Comparison of ENCODE assay signal across 8 cellular contexts in genomic region chr13:43786766-43787517, GRCh38. TPM values are rescaled to one million over a fixed set of nuclear protein-coding genes. Genes with fewer than 3 reads are reported as not detected.
DNase-seq lines count a peak whose midpoint lies in the region; ATAC-seq and TF ChIP-seq lines count a peak whose summit lies in the region.

TSS of gene ENOX1 (minus strand) at chr13:43786972.

- no peak within 1 kb of the TSS for H3K4ac ChIP-seq in H9 (ENCODE audit: low read depth, low read length)

- no peak within 1 kb of the TSS for H2BK120ac ChIP-seq in H9 (ENCODE audit: low read depth, low read length, poor library complexity, severe bottlenecking)

- no peak within 1 kb of the TSS for H2AFZ ChIP-seq in H9 (ENCODE audit: low read length)
- peak within 1 kb of the TSS; percentile 75 for H2AFZ ChIP-seq in parathyroid adenoma

- H3K36me3 ChIP-seq in NT2/D1 (ENCODE audit: insufficient read depth, insufficient read length, low read length) (no peaks in the 10 kb centered on the region), parathyroid adenoma (ENCODE audit: control insufficient read depth, insufficient read depth, low read length) (no peaks in the 10 kb centered on the region)

- H3K9me3 ChIP-seq in H9 (ENCODE audit: control insufficient read depth, low read depth, low read length) (no peaks in the 10 kb centered on the region), NT2/D1 (ENCODE audit: insufficient read depth, low read length) (no peaks in the 10 kb centered on the region), parathyroid adenoma (ENCODE audit: control insufficient read depth, low read length) (no peaks in the 10 kb centered on the region)

- H3K79me1 ChIP-seq in H9 (ENCODE audit: insufficient read depth, low read depth, low read length, poor library complexity, severe bottlenecking) = no peaks in the 10 kb centered on the region

- intact Hi-C loops in left ventricle myocardium superior (cut with micrococcal nuclease) = no loop called here

- H2BK20ac ChIP-seq in H9 (ENCODE audit: low read depth, low read length, poor library complexity, severe bottlenecking) = no peak within 1 kb of the TSS

- no peak within 1 kb of the TSS for H2AK5ac ChIP-seq in H9 (ENCODE audit: insufficient read length, low read length)

- H3K9ac ChIP-seq in H9 (ENCODE audit: extremely low read depth, insufficient read length, low read length) = no peak within 1 kb of the TSS
- peak within 1 kb of the TSS; percentile 82 for H3K9ac ChIP-seq in NT2/D1 (ENCODE audit: insufficient read length, low read depth)
- no peak within 1 kb of the TSS for H3K9ac ChIP-seq in parathyroid adenoma

- no peaks in the 10 kb centered on the region for H3K9me3 Mint-ChIP-seq in H9

- H3K56ac ChIP-seq in H9 (ENCODE audit: insufficient read length, low read depth, low read length) = no peak within 1 kb of the TSS

- H3K4me3 Mint-ChIP-seq in H9 = peak within 1 kb of the TSS; percentile 75 to 92

- no peak within 1 kb of the TSS for H2BK15ac ChIP-seq in H9 (ENCODE audit: low read depth, low read length)

- no peak within 1 kb of the TSS for H2BK5ac ChIP-seq in H9 (ENCODE audit: insufficient read length, low read length)

- no peak within 1 kb of the TSS for H3T11ph ChIP-seq in H9 (ENCODE audit: low read length)

- H3K4me1 Mint-ChIP-seq in H9 = peaks cover 17% of the 10 kb centered on the region in 2 experiments

- no peak within 1 kb of the TSS for H3K23ac ChIP-seq in H9 (ENCODE audit: insufficient read length, low read depth, low read length)

- H3K14ac ChIP-seq in H9 (ENCODE audit: insufficient read depth, low read length) = 0 out of 2 replicates have a peak within 1 kb of the TSS, but pooled peaks have one; percentile 21

- H3K18ac ChIP-seq in H9 (ENCODE audit: insufficient read length, low read depth, low read length) = no peak within 1 kb of the TSS

- H4K5ac ChIP-seq in H9 (ENCODE audit: insufficient read length, low read depth, low read length) = no peak within 1 kb of the TSS

- peaks cover 15% of the 10 kb centered on the region for H3K23me2 ChIP-seq in H9 (ENCODE audit: insufficient read length, low read depth, low read length, poor library complexity, severe bottlenecking)

- no peak within 1 kb of the TSS for H2BK12ac ChIP-seq in H9 (ENCODE audit: insufficient read length, low read depth, low read length)

- peak; percentile 38 for DNase-seq in DMS153 treated with DMSO at 0.1 percent for 48 hours (lab: John Stamatoyannopoulos, UW; ENCODE audit: unreplicated experiment)
- DNase-seq in H9 = peak; percentile 65
- DNase-seq in NT2/D1 (ENCODE audit: low read depth, low spot score) = no peak
- peak; percentile 87 for DNase-seq in left ventricle myocardium superior
- no peak for DNase-seq in epidermal melanocyte (ENCODE audit: insufficient read length, low spot score)
- DNase-seq in AML-193 (lab: John Stamatoyannopoulos, UW) = no peak

- ATAC-seq in left ventricle myocardium superior = peak; percentile 88

- peak within 1 kb of the TSS; percentile 69 for H3K4me2 ChIP-seq in H9 (ENCODE audit: insufficient read depth, insufficient read length, low read length)
- peak within 1 kb of the TSS; percentile 88 for H3K4me2 ChIP-seq in parathyroid adenoma (ENCODE audit: low read length)

- H3K4me3 ChIP-seq in NT2/D1 (ENCODE audit: insufficient read length, low read depth) (peak within 1 kb of the TSS; percentile 72), parathyroid adenoma (ENCODE audit: low read depth, low read length) (peak within 1 kb of the TSS; percentile 52)

- no peaks in the 10 kb centered on the region; the same call in 1 of the 2 replicates for H3K4me1 ChIP-seq in H9 (ENCODE audit: insufficient read depth, low read length)
- no peaks in the 10 kb centered on the region for H3K4me1 ChIP-seq in NT2/D1 (ENCODE audit: insufficient read depth, insufficient read length)
- H3K4me1 ChIP-seq in parathyroid adenoma = no peaks in the 10 kb centered on the region

- no peak within 1 kb of the TSS for H4K8ac ChIP-seq in H9 (replicated peaks; ENCODE audit: insufficient read length, low read depth, low read length)

- H3K27me3 ChIP-seq in H9 (ENCODE audit: insufficient read depth, low read length) = peaks cover 6% of the 10 kb centered on the region; the same call in 1 of the 2 replicates
- peaks cover 4% of the 10 kb centered on the region for H3K27me3 ChIP-seq in NT2/D1 (ENCODE audit: insufficient read depth, insufficient read length)
- H3K27me3 ChIP-seq in parathyroid adenoma (ENCODE audit: control insufficient read depth, insufficient read depth, low read length) = no peaks in the 10 kb centered on the region

- no peak within 1 kb of the TSS for H4K91ac ChIP-seq in H9 (ENCODE audit: insufficient read length, low read depth, low read length)

- no peaks in the 10 kb centered on the region for H4K20me1 ChIP-seq in H9 (ENCODE audit: control insufficient read depth, insufficient read depth, insufficient read length)

- no CpG with 5 or more reads among the region's 93 CpGs for WGBS in H9 (ENCODE audit: extremely low coverage, insufficient read length, low lambda C conversion rate)

- peaks cover 72% of the 10 kb centered on the region for H3K27me3 Mint-ChIP-seq in H9 (ENCODE audit: low read depth)

- no peaks in the 10 kb centered on the region for H3K36me3 Mint-ChIP-seq in H9 (ENCODE audit: insufficient read depth in 1 of 3, low read depth in 3 of 3)

- TF ChIP-seq CTCF in H9 (conservative IDR thresholded peaks at IDR 0.05) (peak; percentile 27; the same call in 2 of the 3 replicates), parathyroid adenoma (IDR thresholded peaks at IDR 0.05) (no peak)

- no peak within 1 kb of the TSS; a peak in 1 of 7 replicates for H3K27ac Mint-ChIP-seq in H9

- H3K79me2 ChIP-seq in H9 (ENCODE audit: insufficient read depth, low read length) (no peaks in the 10 kb centered on the region), parathyroid adenoma (no peaks in the 10 kb centered on the region)

- no peak within 1 kb of the TSS for H3K27ac ChIP-seq in H9 (ENCODE audit: insufficient read length, low read depth, low read length)
- H3K27ac ChIP-seq in angular gyrus (ENCODE audit: low read depth, low read length) = peak within 1 kb of the TSS; percentile 80
- H3K27ac ChIP-seq in parathyroid adenoma = no peak within 1 kb of the TSS

RNA-seq across cellular contexts. Expression of gene ENOX1, which starts in this region (rescaled TPM):
- 0.09 and 0.24 TPM in 2 replicates for total RNA-seq in H9 (2021)
- total RNA-seq in left ventricle myocardium superior = 6.8 TPM

Comparison
In these comparisons a context has a peak if more than half of its experiments do, and no peak if none do; other contexts are left out.
1. Peak in DNase-seq and H3K4me2 ChIP-seq in H9; RNA of the gene not detected or under 1 TPM.
2. DNase-seq: peak in DMS153 treated with DMSO at 0.1 percent for 48 hours (single experiment) and left ventricle myocardium superior (single experiment); none in NT2/D1 (single experiment), epidermal melanocyte (single experiment) and AML-193 (0 of 2).